ENCODE assay signal across 8 cellular contexts in the genomic region with DNA sequence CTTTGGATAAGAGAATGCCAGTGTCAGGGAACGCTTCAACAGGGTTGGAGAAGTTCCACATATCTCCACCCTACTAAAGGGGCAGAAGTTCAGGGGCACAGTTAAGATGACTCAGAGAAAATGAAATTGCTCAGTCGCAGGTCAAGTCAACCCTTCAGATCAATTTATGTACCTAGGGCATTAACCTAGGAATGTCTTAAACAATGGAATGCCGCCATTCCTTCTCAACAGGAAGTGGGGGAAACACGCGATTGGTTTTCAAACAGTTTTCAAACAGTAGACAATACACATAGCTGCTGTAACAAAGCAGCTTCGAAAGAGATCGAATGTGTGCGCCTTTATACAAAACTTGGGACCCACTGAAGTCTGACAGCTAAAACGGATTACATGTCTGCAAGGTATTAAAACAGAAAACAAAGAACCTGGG. TPM values are rescaled to one million over a fixed set of nuclear protein-coding genes. Genes with fewer than 3 reads are reported as not detected.
DNase-seq lines count a peak whose midpoint lies in the region; ATAC-seq, FAIRE-seq and TF ChIP-seq lines count a peak whose summit lies in the region.

No MANE protein-coding gene starts in this region.

- peaks cover 11 to 12% of the 10 kb centered on the region in 2 experiments; a peak in 4 of 5 replicates for H3K4me1 ChIP-seq in K562 (replicated peaks in 1 of 2; ENCODE audit: control insufficient read depth in 2 of 2, insufficient read depth in 2 of 2, low read length in 2 of 2)
- peaks cover 2 to 5% of the 10 kb centered on the region in 2 donors for H3K4me1 ChIP-seq in small intestine (ENCODE audit: control insufficient read depth in 2 of 2, insufficient read depth in 1 of 2, low read depth in 1 of 2, low read length in 1 of 2)

- ATAC-seq in K562, result peak; percentile 25
- ATAC-seq in HG03442 (IDR thresholded peaks at IDR 0.05; ENCODE audit: unreplicated experiment), result no peak
- ATAC-seq in GM19035 (IDR thresholded peaks at IDR 0.05; ENCODE audit: unreplicated experiment), result no peak

- no peak for TF ChIP-seq EP300 in K562 (IDR thresholded peaks at IDR 0.05; ENCODE audit: low read length)

- H3K79me2 ChIP-seq in K562 (ENCODE audit: control insufficient read depth, insufficient read depth, low read length), result peaks cover 23% of the 10 kb centered on the region

- H3K9ac ChIP-seq in K562 (ENCODE audit: insufficient read depth in 1 of 2, low read depth in 2 of 2, low read length in 2 of 2), result peak overlapping the region in 1 of 2 experiments; percentile 72; a peak in 3 of 4 replicates

- BruUV-seq in K562 (replicated peaks; lab: Mats Ljungman, UMichigan), result no TSS peak

- in situ Hi-C loops in K562 (cut with MboI), result no loop called here

- no peaks in the 10 kb centered on the region for H4K20me1 ChIP-seq in K562 (replicated peaks; ENCODE audit: control insufficient read depth, insufficient read depth, low read length)

- WGBS in K562 (ENCODE audit: insufficient coverage, low coverage, missing lambda C conversion rate), result 3% methylated on average over 9 of the region's 9 CpGs
- 4 to 14% (median 8%) methylated on average over 9 of the region's 9 CpGs for WGBS in small intestine, 3 donors

- peak overlapping the region; percentile 98 for H2AFZ ChIP-seq in K562 (ENCODE audit: low read depth, low read length)

- peaks cover 29% of the 10 kb centered on the region; the same call in 2 of the 3 replicates for H3K36me3 ChIP-seq in K562 (ENCODE audit: control insufficient read depth, insufficient read depth, low read length)
- peaks cover under 1 to 2% of the 10 kb centered on the region in 2 donors for H3K36me3 ChIP-seq in small intestine (ENCODE audit: control insufficient read depth in 2 of 2, insufficient read depth in 2 of 2, low read length in 2 of 2)

- no peak for TF ChIP-seq CTCF in K562 (IDR thresholded peaks at IDR 0.05 in 2 of 3, conservative IDR thresholded peaks at IDR 0.05 in 1 of 3; ENCODE audit: insufficient read depth in 2 of 3, low read depth in 1 of 3, low read length in 3 of 3)

- H3K9me1 ChIP-seq in K562 (ENCODE audit: control insufficient read depth, insufficient read depth, low read length), result no peaks in the 10 kb centered on the region

- H3K27ac ChIP-seq in K562 (ENCODE audit: extremely low read depth, low read depth, low read length) (peak overlapping the region; percentile 72), small intestine (ENCODE audit: low read depth in 1 of 2, low read length in 1 of 2) (peak overlapping the region; percentile 96 to 98)

- no peak for TF ChIP-seq RAD21 in K562 (CRISPR knock-in tag; conservative IDR thresholded peaks at IDR 0.05 in 1 of 2, IDR thresholded peaks at IDR 0.05 in 1 of 2)

- H3K9me3 ChIP-seq in K562 (replicated peaks; ENCODE audit: control insufficient read depth, insufficient read depth, low read depth, low read length) (no peaks in the 10 kb centered on the region), small intestine (ENCODE audit: control insufficient read depth, low read depth) (no peaks in the 10 kb centered on the region)

- intact Hi-C loops in K562 (cut with micrococcal nuclease), result loop anchor here (5.0 kb wide), 1 partner anchor 417 kb away; no protein-coding TSS in a partner anchor

- H3K4me2 ChIP-seq in K562 (ENCODE audit: insufficient read depth, low read length), result peak overlapping the region; percentile 97

- H3K4me3 ChIP-seq in K562, result peak overlapping the region; percentile 79
- H3K4me3 ChIP-seq in small intestine (ENCODE audit: low read depth in 1 of 2, low read length in 2 of 2), result peak overlapping the region; percentile 81 to 86

- no peak for FAIRE-seq in K562 (lab: Jason Lieb, UNC)
- no peak for FAIRE-seq in small intestine (lab: Jason Lieb, UNC)

- no peak for TF ChIP-seq POLR2A in K562 (conservative IDR thresholded peaks at IDR 0.05)

- POLR2A ChIA-PET in K562 (lab: Yijun Ruan, JAX), result interaction anchor here (2.7 kb wide), 1 partner anchor 10 kb away, joined by 18 read pairs; no protein-coding TSS in a partner anchor

- H3K27me3 ChIP-seq in K562 (ENCODE audit: control insufficient read depth in 2 of 2, insufficient read depth in 2 of 2, low read length in 2 of 2), result no peaks in the 10 kb centered on the region
- H3K27me3 ChIP-seq in small intestine (ENCODE audit: control insufficient read depth in 2 of 2, insufficient read depth in 2 of 2, low read length in 2 of 2), result no peaks in the 10 kb centered on the region

- peak; percentile 43 for DNase-seq in DMS53 (lab: John Stamatoyannopoulos, UW)
- DNase-seq in DMS53 treated with DMSO at 0.1 percent for 48 hours (lab: John Stamatoyannopoulos, UW; ENCODE audit: unreplicated experiment), result no peak
- peak; percentile 31 for DNase-seq in NCI-H226
- peak in 3 of 4 experiments; percentile 24 to 50 (median 40) for DNase-seq in K562 (ENCODE audit: extremely low read depth in 1 of 4, low spot score in 3 of 4)
- peak; percentile 44 for DNase-seq in iPS-NIHi11 (ENCODE audit: low spot score)
- peak; percentile 93 for DNase-seq in small intestine

- CTCF ChIA-PET in K562 (lab: Yijun Ruan, JAX; ENCODE audit: low intra/inter-chr PET ratio), result no interaction called here

TF ChIP-seq in K562, 482 proteins besides CTCF, POLR2A, EP300 and RAD21 (continues in another document):
- TF ChIP-seq MYC (IDR thresholded peaks at IDR 0.05; ENCODE audit: low read depth, low read length) (no peak), MYC (CRISPR knock-in tag; IDR thresholded peaks at IDR 0.05; ENCODE audit: borderline replicate concordance, low read depth) (no peak), KLF10 (CRISPR knock-in tag; IDR thresholded peaks at IDR 0.05) (no peak), ZNF766 (CRISPR knock-in tag; conservative IDR thresholded peaks at IDR 0.05) (no peak), DIDO1 (tag; IDR thresholded peaks at IDR 0.05; ENCODE audit: low read depth) (no peak), CTBP1 (IDR thresholded peaks at IDR 0.05; ENCODE audit: borderline replicate concordance) (no peak), ZBTB7A (IDR thresholded peaks at IDR 0.05; ENCODE audit: borderline replicate concordance, control insufficient read depth, low read depth, low read length) (no peak), NEUROD1 (IDR thresholded peaks at IDR 0.05; ENCODE audit: borderline replicate concordance, low read depth, low read length, partially characterized antibody) (no peak), ASH1L (IDR thresholded peaks at IDR 0.05; ENCODE audit: borderline replicate concordance, low read depth, partially characterized antibody) (no peak), NR2C2 (CRISPR knock-in tag; IDR thresholded peaks at IDR 0.05) (no peak), NR2C2 (tag; IDR thresholded peaks at IDR 0.05) (peak; percentile 41; the same call in 1 of the 2 replicates), ARID1B (IDR thresholded peaks at IDR 0.05) (no peak)
- TF ChIP-seq, protein P1, sequence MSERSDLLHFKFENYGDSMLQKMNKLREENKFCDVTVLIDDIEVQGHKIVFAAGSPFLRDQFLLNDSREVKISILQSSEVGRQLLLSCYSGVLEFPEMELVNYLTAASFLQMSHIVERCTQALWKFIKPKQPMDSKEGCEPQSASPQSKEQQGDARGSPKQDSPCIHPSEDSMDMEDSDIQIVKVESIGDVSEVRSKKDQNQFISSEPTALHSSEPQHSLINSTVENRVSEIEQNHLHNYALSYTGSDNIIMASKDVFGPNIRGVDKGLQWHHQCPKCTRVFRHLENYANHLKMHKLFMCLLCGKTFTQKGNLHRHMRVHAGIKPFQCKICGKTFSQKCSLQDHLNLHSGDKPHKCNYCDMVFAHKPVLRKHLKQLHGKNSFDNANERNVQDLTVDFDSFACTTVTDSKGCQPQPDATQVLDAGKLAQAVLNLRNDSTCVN (CRISPR knock-in tag; IDR thresholded peaks at IDR 0.05), result no peak

RNA-seq across cellular contexts. Expression of gene SLC25A24, which starts 0.9 kb away (rescaled TPM):
- 11.3 and 24.2 TPM in 2 replicates for total RNA-seq in K562 (2011; cell fraction: chromatin; rRNA removed; ENCODE audit: low replicate concordance)
- 10.4 and 10.5 TPM in 2 replicates for total RNA-seq in K562 (2011; cell fraction: nucleolus; rRNA removed)
- total RNA-seq in K562 (2011; cell fraction: nucleoplasm; rRNA removed), result 20.5 and 30.4 TPM in 2 replicates
- 19.8 and 20.0 TPM in 2 replicates for total RNA-seq in K562 (2014; rRNA removed)
- total RNA-seq in K562 (2014; rRNA removed; fragmentation: Illumina TruSeq; extraction: Trizol), result 34.5 and 39.7 TPM in 2 replicates
- 27.9 and 30.7 TPM in 2 replicates for total RNA-seq in K562 (2015; rRNA removed; fragmentation: Illumina TruSeq; extraction: Trizol)
- total RNA-seq in K562 (2021), result 25.4 and 25.8 TPM in 2 replicates
- polyA plus RNA-seq in K562 (2011; rRNA removed), result 25.1 and 34.9 TPM in 2 replicates
- polyA plus RNA-seq in K562 (2011; cell fraction: cytosol; rRNA removed), result 6.8 and 16.0 TPM in 2 replicates
- polyA plus RNA-seq in K562 (2011; cell fraction: nucleus; rRNA removed), result 6.1 and 9.2 TPM in 2 replicates
- polyA plus RNA-seq in K562 (2012), result 18.3 and 24.9 TPM in 2 replicates
- polyA plus RNA-seq in K562 (2014; fragmentation: Illumina TruSeq; extraction: Trizol), result 22.5 and 29.3 TPM in 2 replicates
- polyA plus RNA-seq in K562 (2014; fragmentation: Nextera tagmentation; extraction: Ambion mirVana), result 1 to 10 TPM; 6.9 to 8.3 TPM
- 15.7 and 19.9 TPM in 2 replicates for polyA plus RNA-seq in K562 (2014; rRNA removed)
- 38.2 and 46.0 TPM in 2 replicates for polyA minus RNA-seq in K562 (2011; rRNA and poly(A)+ RNA removed)
- polyA minus RNA-seq in K562 (2011; cell fraction: cytosol; rRNA and poly(A)+ RNA removed), result 13.7 and 15.7 TPM in 2 replicates
- 14.4 and 23.8 TPM in 2 replicates for polyA minus RNA-seq in K562 (2011; cell fraction: nucleus; rRNA and poly(A)+ RNA removed)
- polyA plus RNA-seq in small intestine, result 10 to 100 TPM; 33.8 to 43.4 (median 39.7) TPM

RNA-seq across cellular contexts. Expression of gene NBPF4, which starts 44.6 kb away (rescaled TPM):
- 11.5 and 13.7 TPM in 2 replicates for total RNA-seq in K562 (2011; cell fraction: chromatin; rRNA removed; ENCODE audit: low replicate concordance)
- total RNA-seq in K562 (2011; cell fraction: nucleolus; rRNA removed), result 4.3 and 4.6 TPM in 2 replicates
- 6.1 and 7.0 TPM in 2 replicates for total RNA-seq in K562 (2011; cell fraction: nucleoplasm; rRNA removed)
- total RNA-seq in K562 (2014; rRNA removed) (3.6 and 5.8 TPM in 2 replicates), K562 (2014; rRNA removed; fragmentation: Illumina TruSeq; extraction: Trizol) (5.6 and 5.9 TPM in 2 replicates), K562 (2015; rRNA removed; fragmentation: Illumina TruSeq; extraction: Trizol) (6.0 and 6.1 TPM in 2 replicates), K562 (2021) (5.3 and 6.6 TPM in 2 replicates)
- polyA plus RNA-seq in K562 (2011; rRNA removed) (4.6 and 7.6 TPM in 2 replicates), K562 (2014; fragmentation: Illumina TruSeq; extraction: Trizol) (9.8 and 10.4 TPM in 2 replicates), K562 (2014; fragmentation: Nextera tagmentation; extraction: Ambion mirVana) (1 to 10 TPM; 3.9 to 4.2 TPM), K562 (2014; rRNA removed) (5.9 and 7.1 TPM in 2 replicates), small intestine (1 to 10 TPM in 1 of 3 donors, not detected in 2; 1.0 TPM)
- polyA plus RNA-seq in K562 (2011; cell fraction: cytosol; rRNA removed), result 2.7 and 4.8 TPM in 2 replicates
- polyA plus RNA-seq in K562 (2011; cell fraction: nucleus; rRNA removed), result 22.4 and 27.0 TPM in 2 replicates
- 6.5 and 8.6 TPM in 2 replicates for polyA plus RNA-seq in K562 (2012)
- 4.9 and 5.5 TPM in 2 replicates for polyA minus RNA-seq in K562 (2011; rRNA and poly(A)+ RNA removed)
- polyA minus RNA-seq in K562 (2011; cell fraction: cytosol; rRNA and poly(A)+ RNA removed), result 0.82 and 1.9 TPM in 2 replicates
- 4.2 and 7.2 TPM in 2 replicates for polyA minus RNA-seq in K562 (2011; cell fraction: nucleus; rRNA and poly(A)+ RNA removed)
